1 cellular context compared by ENCODE assay signal in genomic region chr16:69339289-69340094, GRCh38.
TF ChIP-seq lines count a peak whose summit lies in the region.

COG8 (minus strand) TSS chr16:69339564; CDS start chr16:69339552, 12 bp downstream.
NIP7 (plus strand) TSS chr16:69339772; CDS start chr16:69339830, 58 bp downstream.

TF ChIP-seq in HepG2, 621 proteins besides CTCF, POLR2A, EP300 and RAD21 (continued from another document and continues in another):
- TF ChIP-seq ZNF142 (CRISPR knock-in tag; IDR thresholded peaks at IDR 0.05) (peak; percentile 92), ZNF503 (CRISPR knock-in tag; IDR thresholded peaks at IDR 0.05) (peak; percentile 90), NFIB (CRISPR knock-in tag; IDR thresholded peaks at IDR 0.05; ENCODE audit: borderline replicate concordance) (no peak), ZNF367 (CRISPR knock-in tag; IDR thresholded peaks at IDR 0.05; ENCODE audit: borderline replicate concordance) (peak; percentile 71), ZNF335 (CRISPR knock-in tag; IDR thresholded peaks at IDR 0.05) (peak; percentile 90), CCAR2 (optimal IDR thresholded peaks at IDR 0.05; ENCODE audit: low read depth, low read length) (no peak), SMARCC2 (IDR thresholded peaks at IDR 0.05) (no peak), HNF4A (CRISPR knock-in tag; IDR thresholded peaks at IDR 0.05) (peak; percentile 66), ZIK1 (CRISPR knock-in tag; IDR thresholded peaks at IDR 0.05; ENCODE audit: borderline replicate concordance, low read depth) (peak; percentile 92; the same call in 1 of the 2 replicates), RFXANK (CRISPR knock-in tag; IDR thresholded peaks at IDR 0.05) (0 out of 2 replicates have a peak, but pooled peaks have one; percentile 78), ZNF678 (CRISPR knock-in tag; IDR thresholded peaks at IDR 0.05) (peak; percentile 81; the same call in 1 of the 2 replicates), ZNF329 (CRISPR knock-in tag; IDR thresholded peaks at IDR 0.05; ENCODE audit: low read depth) (peak; percentile 59), KDM1A (CRISPR knock-in tag; IDR thresholded peaks at IDR 0.05) (no peak), ZNF180 (CRISPR knock-in tag; IDR thresholded peaks at IDR 0.05; ENCODE audit: borderline replicate concordance, low read depth) (no peak), ZNF432 (CRISPR knock-in tag; IDR thresholded peaks at IDR 0.05; ENCODE audit: borderline replicate concordance) (no peak), KMT2A (CRISPR knock-in tag; IDR thresholded peaks at IDR 0.05) (peak; percentile 100), ZNF570 (CRISPR knock-in tag; IDR thresholded peaks at IDR 0.05; ENCODE audit: borderline replicate concordance) (no peak), STAT5B (CRISPR knock-in tag; IDR thresholded peaks at IDR 0.05) (no peak; the same call in 1 of the 2 replicates), CAMTA2 (CRISPR knock-in tag; IDR thresholded peaks at IDR 0.05; ENCODE audit: borderline replicate concordance) (peak; percentile 94), MYNN (CRISPR knock-in tag; IDR thresholded peaks at IDR 0.05; ENCODE audit: low read depth) (peak; percentile 82; the same call in 1 of the 2 replicates), MBNL3 (CRISPR knock-in tag; conservative IDR thresholded peaks at IDR 0.05) (no peak), SIN3B (IDR thresholded peaks at IDR 0.05; ENCODE audit: low read length) (peak; percentile 87), BATF2 (CRISPR knock-in tag; IDR thresholded peaks at IDR 0.05) (peak; percentile 66; the same call in 1 of the 2 replicates), ZNF704 (CRISPR knock-in tag; IDR thresholded peaks at IDR 0.05; ENCODE audit: borderline replicate concordance) (peak; percentile 15; the same call in 1 of the 2 replicates), ZNF788 (CRISPR knock-in tag; IDR thresholded peaks at IDR 0.05; ENCODE audit: borderline replicate concordance) (peak; percentile 82; the same call in 1 of the 2 replicates), ZNF207 (IDR thresholded peaks at IDR 0.05; ENCODE audit: borderline replicate concordance) (no peak), SSRP1 (CRISPR knock-in tag; IDR thresholded peaks at IDR 0.05) (peak; percentile 62; the same call in 1 of the 2 replicates), ZNF572 (CRISPR knock-in tag; IDR thresholded peaks at IDR 0.05) (no peak), GABPA (IDR thresholded peaks at IDR 0.05; ENCODE audit: low read depth, low read length) (peak; percentile 89), GABPA (CRISPR knock-in tag; IDR thresholded peaks at IDR 0.05; ENCODE audit: low read depth) (peak; percentile 98), E2F2 (CRISPR knock-in tag; IDR thresholded peaks at IDR 0.05; ENCODE audit: borderline replicate concordance) (0 out of 2 replicates have a peak, but pooled peaks have one; percentile 13), FUBP1 (CRISPR knock-in tag; IDR thresholded peaks at IDR 0.05; ENCODE audit: borderline replicate concordance) (peak; percentile 35; the same call in 1 of the 2 replicates), ZNF33B (CRISPR knock-in tag; IDR thresholded peaks at IDR 0.05) (peak; percentile 59), HNF1A (IDR thresholded peaks at IDR 0.05; ENCODE audit: low read depth) (0 out of 2 replicates have a peak, but pooled peaks have one; percentile 21), HNF1A (CRISPR knock-in tag; IDR thresholded peaks at IDR 0.05; ENCODE audit: borderline replicate concordance) (peak; percentile 62; the same call in 1 of the 2 replicates), FOSL2 (CRISPR knock-in tag; IDR thresholded peaks at IDR 0.05) (peak; percentile 62; the same call in 1 of the 2 replicates), ZKSCAN5 (CRISPR knock-in tag; IDR thresholded peaks at IDR 0.05) (no peak), SETDB1 (CRISPR knock-in tag; IDR thresholded peaks at IDR 0.05; ENCODE audit: borderline replicate concordance) (no peak), TRIM24 (CRISPR knock-in tag; IDR thresholded peaks at IDR 0.05) (no peak), ZNF354B (CRISPR knock-in tag; IDR thresholded peaks at IDR 0.05) (0 out of 2 replicates have a peak, but pooled peaks have one; percentile 74), MATR3 (CRISPR knock-in tag; IDR thresholded peaks at IDR 0.05) (0 out of 2 replicates have a peak, but pooled peaks have one; percentile 84), FOXM1 (CRISPR knock-in tag; IDR thresholded peaks at IDR 0.05) (no peak), PHF21A (CRISPR knock-in tag; IDR thresholded peaks at IDR 0.05) (peak; percentile 95), ZGPAT (CRISPR knock-in tag; IDR thresholded peaks at IDR 0.05) (peak; percentile 87), ZNF232 (CRISPR knock-in tag; IDR thresholded peaks at IDR 0.05; ENCODE audit: borderline replicate concordance) (peak; percentile 90), MED1 (CRISPR knock-in tag; IDR thresholded peaks at IDR 0.05) (peak; percentile 92), MAFF (IDR thresholded peaks at IDR 0.05; ENCODE audit: low read depth, low read length) (peak; percentile 15; the same call in 1 of the 2 replicates), ZNF446 (CRISPR knock-in tag; IDR thresholded peaks at IDR 0.05) (peak; percentile 75)
